In the genomic region with DNA sequence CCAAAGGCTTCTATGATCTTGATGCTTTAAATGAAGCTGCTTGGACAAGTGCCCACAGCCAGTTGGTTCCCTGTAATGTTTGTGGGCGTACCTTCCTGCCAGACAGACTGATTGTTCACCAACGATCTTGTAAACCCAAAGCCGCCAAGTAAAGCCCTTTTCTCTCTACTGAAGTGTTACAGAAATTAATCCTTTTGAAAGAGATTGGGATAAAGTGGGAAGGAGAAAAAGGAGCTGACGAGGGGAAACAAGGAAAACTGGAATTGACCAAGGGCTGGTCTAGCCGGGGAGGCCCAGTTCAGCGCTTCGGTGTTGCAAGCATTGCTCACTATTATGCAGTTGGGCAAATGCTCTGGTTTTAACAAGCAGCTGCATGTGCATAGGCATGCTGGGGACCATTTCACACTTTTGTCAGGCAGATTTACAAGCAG, we compare ENCODE assay signal across 9 cellular contexts. TPM values are rescaled to one million over a fixed set of nuclear protein-coding genes. Genes with fewer than 3 reads are reported as not detected.
DNase-seq lines count a peak whose midpoint lies in the region; ATAC-seq and TF ChIP-seq lines count a peak whose summit lies in the region.
"Had no signal": no experiment of that assay in that cellular context is flagged by ENCODE, and none has a peak within 500 bp of the region (broad histone marks: within the 10 kb centered on the region; RNA-seq: fewer than 3 reads in every experiment).

No MANE protein-coding gene starts in this region.

- peaks cover 7% of the 10 kb centered on the region for H3K4me1 Mint-ChIP-seq in activated CD4-positive, alpha-beta memory T cell treated with anti-CD3 and anti-CD28 coated beads for 36 hours (ENCODE audit: low read depth)
- H3K4me1 Mint-ChIP-seq: activated B cell treated with CpG ODN at 0.5 μM for 24 hours had no signal

- H3K9me3 Mint-ChIP-seq in activated CD4-positive, alpha-beta memory T cell treated with anti-CD3 and anti-CD28 coated beads for 36 hours = peaks cover 4% of the 10 kb centered on the region
- H3K9me3 Mint-ChIP-seq: activated B cell treated with CpG ODN at 0.5 μM for 24 hours had no signal

- POLR2A ChIA-PET in RWPE1 (lab: Yijun Ruan, JAX; ENCODE audit: low non-redundant PET) = no interaction called here
- POLR2A ChIA-PET in activated CD4-positive, alpha-beta memory T cell treated with anti-CD3 and anti-CD28 coated beads for 36 hours (lab: Charles Lee) = no interaction called here

- no peak overlapping the region for H3K4me3 Mint-ChIP-seq in activated CD4-positive, alpha-beta memory T cell treated with anti-CD3 and anti-CD28 coated beads for 36 hours
- H3K4me3 Mint-ChIP-seq: activated B cell treated with CpG ODN at 0.5 μM for 24 hours had no signal

- TF ChIP-seq CTCF in RWPE1 (conservative IDR thresholded peaks at IDR 0.05; ENCODE audit: low read depth) = no peak
- TF ChIP-seq CTCF in fibroblast of pulmonary artery (IDR thresholded peaks at IDR 0.05; ENCODE audit: low read length, missing control alignments) = no peak

- ATAC-seq in GM19455 (IDR thresholded peaks at IDR 0.05; ENCODE audit: unreplicated experiment) (no peak), HG03521 (IDR thresholded peaks at IDR 0.05; ENCODE audit: unreplicated experiment) (no peak)

- peaks cover 10% of the 10 kb centered on the region for H3K27me3 Mint-ChIP-seq in activated CD4-positive, alpha-beta memory T cell treated with anti-CD3 and anti-CD28 coated beads for 36 hours

- intact Hi-C loops in activated CD4-positive, alpha-beta memory T cell treated with anti-CD3 and anti-CD28 coated beads for 36 hours (cut with micrococcal nuclease) = loop anchor here (5.0 kb wide), 2 partner anchors 160 to 700 kb away; no protein-coding TSS in a partner anchor

- H3K36me3 Mint-ChIP-seq in activated CD4-positive, alpha-beta memory T cell treated with anti-CD3 and anti-CD28 coated beads for 36 hours = no peaks in the 10 kb centered on the region

- H3K4me3 ChIP-seq in fibroblast of pulmonary artery (replicated peaks; ENCODE audit: low read depth, low read length) = peak overlapping the region; percentile 11

- CTCF ChIA-PET in RWPE1 (lab: Yijun Ruan, JAX) = no interaction called here
- CTCF ChIA-PET in activated CD4-positive, alpha-beta memory T cell treated with anti-CD3 and anti-CD28 coated beads for 36 hours (lab: Charles Lee) = no interaction called here

- DNase-seq in EH (ENCODE audit: low read depth) (peak; percentile 80), RWPE1 (ENCODE audit: low spot score) (peak; percentile 71), fibroblast of pulmonary artery (ENCODE audit: low read depth) (peak; percentile 89), pons (ENCODE audit: low spot score) (peak; percentile 31), SIG-M5 treated with dmso at 0.1 percent for 504 hours (lab: John Stamatoyannopoulos, UW; ENCODE audit: unreplicated experiment) (no peak)
- DNase-seq in activated CD4-positive, alpha-beta memory T cell treated with anti-CD3 and anti-CD28 coated beads for 36 hours = no peak
- DNase-seq: activated B cell treated with CpG ODN at 0.5 μM for 24 hours had no signal

- H3K27ac Mint-ChIP-seq in activated CD4-positive, alpha-beta memory T cell treated with anti-CD3 and anti-CD28 coated beads for 36 hours = no peak overlapping the region
- H3K27ac Mint-ChIP-seq: activated B cell treated with CpG ODN at 0.5 μM for 24 hours had no signal

- H3K27ac ChIP-seq in RWPE1 = peak overlapping the region; percentile 97

RNA-seq across cellular contexts. Expression of gene ZNF474, which starts 53.2 kb away (rescaled TPM):
- total RNA-seq in activated CD4-positive, alpha-beta memory T cell treated with anti-CD3 and anti-CD28 coated beads for 36 hours = not detected
- total RNA-seq: activated B cell treated with CpG ODN at 0.5 μM for 24 hours had no signal

Comparison
In these comparisons a context has a peak if more than half of its experiments do, and no peak if none do; other contexts are left out.
1. DNase-seq: peak in EH (single experiment), RWPE1 (single experiment), fibroblast of pulmonary artery (single experiment) and pons (single experiment); none in SIG-M5 treated with dmso at 0.1 percent for 504 hours (single experiment) and activated CD4-positive, alpha-beta memory T cell treated with anti-CD3 and anti-CD28 coated beads for 36 hours (single experiment).